Comparison of ENCODE assay signal across 8 cellular contexts in genomic region chr13:73767191-73767741, GRCh38.
DNase-seq lines count a peak whose midpoint lies in the region; ATAC-seq and TF ChIP-seq lines count a peak whose summit lies in the region.

No MANE protein-coding gene starts in this region.

- no peak overlapping the region for H4K91ac ChIP-seq in mesenchymal stem cell (ENCODE audit: low read length)

- H3K36me3 ChIP-seq in DND-41 (ENCODE audit: insufficient read depth, low read length), result peaks cover 36% of the 10 kb centered on the region
- no peaks in the 10 kb centered on the region for H3K36me3 ChIP-seq in adipocyte (ENCODE audit: control insufficient read depth, insufficient read depth, low read length, severe bottlenecking)
- H3K36me3 ChIP-seq in mesenchymal stem cell (ENCODE audit: control insufficient read depth in 1 of 2, insufficient read depth in 2 of 2, low read depth in 1 of 2, low read length in 2 of 2), result peaks cover 0 to 18% of the 10 kb centered on the region in 2 experiments

- WGBS in mesenchymal stem cell, result 81% methylated on average over 3 of the region's 3 CpGs

- TF ChIP-seq CTCF in DND-41 (IDR thresholded peaks at IDR 0.05; ENCODE audit: borderline replicate concordance, extremely low read depth, low read length, poor library complexity, severe bottlenecking), result no peak

- H3K27me3 ChIP-seq in DND-41 (ENCODE audit: insufficient read depth, low read length, poor library complexity), result no peaks in the 10 kb centered on the region
- H3K27me3 ChIP-seq in adipocyte (replicated peaks; ENCODE audit: control insufficient read depth, insufficient read depth, low read length), result no peaks in the 10 kb centered on the region
- no peaks in the 10 kb centered on the region for H3K27me3 ChIP-seq in mesenchymal stem cell (ENCODE audit: control insufficient read depth in 1 of 2, insufficient read depth in 1 of 2, low read length in 2 of 2)

- no peak overlapping the region for H3K4ac ChIP-seq in mesenchymal stem cell (ENCODE audit: low read depth in 1 of 2, low read length in 2 of 2)

- H2BK120ac ChIP-seq in mesenchymal stem cell (ENCODE audit: low read depth, low read length), result no peak overlapping the region

- no peak overlapping the region for H3K4me2 ChIP-seq in DND-41 (ENCODE audit: insufficient read depth, low read length)
- H3K4me2 ChIP-seq in mesenchymal stem cell (ENCODE audit: low read length, poor library complexity, severe bottlenecking), result no peak overlapping the region

- peaks cover 11% of the 10 kb centered on the region for H3K79me1 ChIP-seq in mesenchymal stem cell (replicated peaks; ENCODE audit: low read length, poor library complexity, severe bottlenecking)

- H3K14ac ChIP-seq in mesenchymal stem cell (ENCODE audit: low read length in 2 of 2), result peak overlapping the region in 1 of 2 experiments; percentile 70

- in situ Hi-C loops in ACHN (cut with HindIII; ENCODE audit: low pct_ligation_motif_present, low pct_unique_long_range_greater_than_20kb, low sequenced_read_pairs), result no loop called here

- ATAC-seq in DND-41 (ENCODE audit: insufficient read depth, low read depth) (no peak), HG02870 (IDR thresholded peaks at IDR 0.05; ENCODE audit: unreplicated experiment) (peak; percentile 28), HG02970 (IDR thresholded peaks at IDR 0.05; ENCODE audit: low FRiP score, unreplicated experiment) (no peak)

- H2BK5ac ChIP-seq in mesenchymal stem cell (ENCODE audit: low read depth, low read length, poor library complexity, severe bottlenecking), result no peak overlapping the region

- H3K9ac ChIP-seq in DND-41 (ENCODE audit: low read depth, low read length) (no peak overlapping the region), adipocyte (ENCODE audit: low read length) (no peak overlapping the region), mesenchymal stem cell (ENCODE audit: low read length) (no peak overlapping the region)

- no peak overlapping the region for H3K4me3 ChIP-seq in DND-41 (ENCODE audit: low read depth in 1 of 2, low read length in 2 of 2)
- no peak overlapping the region for H3K4me3 ChIP-seq in adipocyte (ENCODE audit: low read length)
- no peak overlapping the region for H3K4me3 ChIP-seq in mesenchymal stem cell (ENCODE audit: insufficient read depth in 1 of 2, low read depth in 1 of 2, low read length in 2 of 2)

- peak overlapping the region; percentile 53; the same call in 1 of the 2 replicates for H3K27ac ChIP-seq in DND-41 (ENCODE audit: low read length)
- no peak overlapping the region for H3K27ac ChIP-seq in mesenchymal stem cell (ENCODE audit: low read length, poor library complexity, severe bottlenecking)

- H3K4me1 ChIP-seq in DND-41 (ENCODE audit: insufficient read depth, low read length) (peaks cover 33% of the 10 kb centered on the region), adipocyte (ENCODE audit: control insufficient read depth, insufficient read depth, low read length) (peaks cover 17% of the 10 kb centered on the region), mesenchymal stem cell (ENCODE audit: control insufficient read depth, insufficient read depth, low read depth, low read length) (peaks cover 1% of the 10 kb centered on the region)

- H3K23ac ChIP-seq in mesenchymal stem cell (ENCODE audit: low read length in 2 of 2), result peak overlapping the region in 1 of 2 experiments; percentile 50

- H2BK12ac ChIP-seq in mesenchymal stem cell (ENCODE audit: low read length in 2 of 2), result peak overlapping the region in 1 of 2 experiments; percentile 78

- no peak overlapping the region for H2AK5ac ChIP-seq in mesenchymal stem cell (ENCODE audit: low read length, severe bottlenecking)

- DNase-seq in DND-41, result no peak
- peak; percentile 19 for DNase-seq in adipocyte (ENCODE audit: low read depth)
- DNase-seq in mesenchymal stem cell, result peak; percentile 72
- DNase-seq in NCI-H2029 treated with DMSO at 0.1 percent for 48 hours (lab: John Stamatoyannopoulos, UW), result no peak
- DNase-seq in UCSD-AML1 (lab: John Stamatoyannopoulos, UW; ENCODE audit: unreplicated experiment), result no peak
- no peak for DNase-seq in ACHN

- H3K79me2 ChIP-seq in DND-41 (ENCODE audit: insufficient read depth, low read length), result no peaks in the 10 kb centered on the region; the same call in 1 of the 2 replicates

- H2BK15ac ChIP-seq in mesenchymal stem cell (ENCODE audit: low read depth, poor library complexity, severe bottlenecking), result no peak overlapping the region

- no peak overlapping the region for H4K8ac ChIP-seq in mesenchymal stem cell (ENCODE audit: low read length)

- no peak overlapping the region for H3K18ac ChIP-seq in mesenchymal stem cell (ENCODE audit: low read depth in 1 of 2, low read length in 2 of 2)

- H3K9me3 ChIP-seq in DND-41 (ENCODE audit: insufficient read depth, low read length, severe bottlenecking), result no peaks in the 10 kb centered on the region
- H3K9me3 ChIP-seq in adipocyte (ENCODE audit: control insufficient read depth, low read length), result no peaks in the 10 kb centered on the region
- no peaks in the 10 kb centered on the region for H3K9me3 ChIP-seq in mesenchymal stem cell (ENCODE audit: control insufficient read depth, low read length)

- H2AFZ ChIP-seq in DND-41 (ENCODE audit: low read depth, low read length) (no peak overlapping the region), mesenchymal stem cell (ENCODE audit: low read depth, low read length) (no peak overlapping the region)

- H4K20me1 ChIP-seq in DND-41 (ENCODE audit: insufficient read depth, low read length), result no peaks in the 10 kb centered on the region

Comparison
In these comparisons a context has a peak if more than half of its experiments do, and no peak if none do; other contexts are left out.
1. DNase-seq: peak in adipocyte (single experiment) and mesenchymal stem cell (single experiment); none in DND-41 (single experiment), NCI-H2029 treated with DMSO at 0.1 percent for 48 hours (single experiment), UCSD-AML1 (single experiment) and ACHN (single experiment).